In the genomic region with DNA sequence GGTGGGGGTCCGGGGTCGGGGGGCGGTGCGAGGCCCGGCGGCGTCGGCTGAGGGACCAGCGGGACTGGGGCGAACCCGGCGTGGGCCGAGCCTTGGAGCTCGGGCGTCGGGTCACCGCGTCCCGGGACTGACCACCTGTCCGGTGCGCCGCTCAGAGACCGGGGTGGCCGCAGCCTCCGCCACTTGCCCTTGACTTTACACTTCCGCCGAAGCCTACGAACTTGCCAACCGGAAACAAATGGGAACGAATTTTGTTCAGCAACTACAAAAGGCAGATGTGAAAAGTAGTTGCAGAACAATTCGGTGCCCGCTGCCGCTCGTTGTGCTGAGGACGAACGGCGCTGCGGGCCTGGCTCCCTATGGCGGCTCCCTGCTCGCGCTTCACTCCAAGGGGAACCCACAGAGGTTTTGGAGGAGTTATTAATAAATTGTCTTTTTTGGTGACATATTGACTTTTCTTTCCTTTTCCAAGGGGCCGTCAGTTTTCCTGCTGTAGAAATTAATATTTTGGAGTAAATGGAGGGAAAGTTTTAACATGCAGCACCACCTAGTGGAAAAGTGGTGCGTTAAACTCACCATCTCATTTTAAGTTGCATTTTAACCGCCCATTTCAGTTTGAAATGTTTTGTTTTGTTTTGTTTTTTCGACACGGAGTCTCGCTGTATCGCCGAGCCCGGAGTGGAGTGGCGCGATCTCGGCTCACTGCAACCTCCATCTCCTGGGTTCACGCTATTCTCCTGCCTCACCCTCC, we compare ENCODE assay signal across 8 cellular contexts. TPM values are rescaled to one million over a fixed set of nuclear protein-coding genes. Genes with fewer than 3 reads are reported as not detected.
DNase-seq lines count a peak whose midpoint lies in the region; ATAC-seq and TF ChIP-seq lines count a peak whose summit lies in the region.

No MANE protein-coding gene starts in this region.

- H3K4ac ChIP-seq in neuronal stem cell (ENCODE audit: low read length), result no peak overlapping the region

- WGBS in neuronal stem cell (ENCODE audit: extremely low coverage in 2 of 2, insufficient read length in 2 of 2, insufficient replicate concordance in 1 of 2), 2 donors, result no CpG with 5 or more reads among the region's 54 CpGs
- under 1% methylated on average over 30 of the region's 54 CpGs for WGBS in suprapubic skin

- H2BK120ac ChIP-seq in neuronal stem cell (ENCODE audit: low read depth, low read length), result no peak overlapping the region

- peak overlapping the region; percentile 17 for H3K18ac ChIP-seq in neuronal stem cell (ENCODE audit: low read length)

- H3K9me3 ChIP-seq in neuronal stem cell (replicated peaks in 1 of 2; ENCODE audit: control insufficient read depth in 2 of 2, insufficient read depth in 1 of 2, low read depth in 1 of 2, low read length in 2 of 2), result no peaks in the 10 kb centered on the region
- H3K9me3 ChIP-seq in suprapubic skin, result no peaks in the 10 kb centered on the region

- H3K4me3 ChIP-seq in foreskin fibroblast (ENCODE audit: low read depth in 1 of 2, low read length in 2 of 2) (peak overlapping the region; percentile 74 to 86), neuronal stem cell (ENCODE audit: low read length in 2 of 2) (peak overlapping the region; percentile 75 to 91), suprapubic skin (peak overlapping the region; percentile 89)

- H3K79me1 ChIP-seq in neuronal stem cell (ENCODE audit: low read depth, low read length), result no peaks in the 10 kb centered on the region

- peak overlapping the region; percentile 100 for H2AFZ ChIP-seq in neuronal stem cell (ENCODE audit: low read length)

- H3K27me3 Mint-ChIP-seq in IgD-negative memory B cell, result no peaks in the 10 kb centered on the region

- POLR2A ChIA-PET in RWPE1 (lab: Yijun Ruan, JAX; ENCODE audit: low non-redundant PET), result interaction anchor here (0.5 to 1.6 kb wide), 6 partner anchors 20 to 1060 kb away, joined by 3 to 5 read pairs (median 4); partner anchors contain the start of genes C5orf24 and TXNDC15

- no peak overlapping the region for H2BK5ac ChIP-seq in neuronal stem cell (ENCODE audit: low read length)

- ATAC-seq in GM21526 (IDR thresholded peaks at IDR 0.05; ENCODE audit: low FRiP score, unreplicated experiment), result peak; percentile 29

- H3K27me3 ChIP-seq in neuronal stem cell (ENCODE audit: control insufficient read depth in 3 of 3, insufficient read depth in 3 of 3, low read depth in 1 of 3, low read length in 3 of 3), result no peaks in the 10 kb centered on the region
- no peaks in the 10 kb centered on the region for H3K27me3 ChIP-seq in suprapubic skin

- peak overlapping the region; percentile 91 for H3K4me2 ChIP-seq in neuronal stem cell (ENCODE audit: insufficient read depth, low read length, poor library complexity, severe bottlenecking)

- H2BK15ac ChIP-seq in neuronal stem cell (ENCODE audit: low read length), result no peak overlapping the region

- peak overlapping the region; percentile 94 to 97 (median 94) for H3K4me3 Mint-ChIP-seq in IgD-negative memory B cell

- H3K27ac Mint-ChIP-seq in IgD-negative memory B cell, result peak overlapping the region; percentile 91 to 99 (median 97)

- H4K8ac ChIP-seq in neuronal stem cell (ENCODE audit: low read depth, low read length), result no peak overlapping the region

- H3K9ac ChIP-seq in neuronal stem cell (ENCODE audit: low read depth, low read length, poor library complexity), result no peak overlapping the region

- peaks cover 15 to 27% (median 18%) of the 10 kb centered on the region in 3 donors for H3K4me1 Mint-ChIP-seq in IgD-negative memory B cell

- no peak overlapping the region for H2AK5ac ChIP-seq in neuronal stem cell (ENCODE audit: low read depth, low read length)

- H3K14ac ChIP-seq in neuronal stem cell (ENCODE audit: low read length), result no peak overlapping the region

- CTCF ChIA-PET in RWPE1 (lab: Yijun Ruan, JAX), result interaction anchor here (0.6 to 2.5 kb wide), 21 partner anchors 10 to 697 kb away, joined by 3 to 9 read pairs (median 4); no protein-coding TSS in a partner anchor

- TF ChIP-seq POLR2A in suprapubic skin (IDR thresholded peaks at IDR 0.05), result no peak

- H3K4me1 ChIP-seq in neuronal stem cell (ENCODE audit: control insufficient read depth in 2 of 2, insufficient read depth in 1 of 2, low read depth in 1 of 2, low read length in 2 of 2) (peaks cover 0 to 2% of the 10 kb centered on the region in 2 donors), suprapubic skin (peaks cover 10% of the 10 kb centered on the region)

- peaks cover 0 to 24% of the 10 kb centered on the region in 2 donors for H3K36me3 ChIP-seq in neuronal stem cell (replicated peaks in 1 of 2; ENCODE audit: control insufficient read depth in 2 of 2, insufficient read depth in 2 of 2, low read length in 2 of 2)
- peaks cover 14% of the 10 kb centered on the region for H3K36me3 ChIP-seq in suprapubic skin

- no peak for TF ChIP-seq EP300 in suprapubic skin (IDR thresholded peaks at IDR 0.05)

- H3K9me3 Mint-ChIP-seq in IgD-negative memory B cell, result no peaks in the 10 kb centered on the region

- H2BK12ac ChIP-seq in neuronal stem cell (ENCODE audit: low read length), result no peak overlapping the region

- peak overlapping the region; percentile 96 for H3K23ac ChIP-seq in neuronal stem cell (ENCODE audit: low read depth, low read length, poor library complexity)

- DNase-seq in DMS53 (lab: John Stamatoyannopoulos, UW), result peak; percentile 88
- peak; percentile 65 for DNase-seq in RWPE1 (ENCODE audit: low spot score)
- peak; percentile 57 for DNase-seq in activated effector memory CD4-positive, alpha-beta T cell treated with Interleukin-2 at 50 U/mL for 16 hours
- DNase-seq in foreskin fibroblast, result peak; percentile 53 to 83
- DNase-seq in neuronal stem cell (ENCODE audit: low spot score), result peak; percentile 36
- DNase-seq in suprapubic skin (ENCODE audit: low spot score in 2 of 2), result peak; percentile 68 to 79

- H4K91ac ChIP-seq in neuronal stem cell (ENCODE audit: low read depth, low read length, poor library complexity), result no peak overlapping the region

- no peaks in the 10 kb centered on the region for H3K36me3 Mint-ChIP-seq in IgD-negative memory B cell

- TF ChIP-seq CTCF in RWPE1 (conservative IDR thresholded peaks at IDR 0.05; ENCODE audit: low read depth) (peak; percentile 90), foreskin fibroblast (IDR thresholded peaks at IDR 0.05; ENCODE audit: low read depth, low read length) (peak; percentile 59), suprapubic skin (IDR thresholded peaks at IDR 0.05) (peak; percentile 48 to 54)

- peak overlapping the region; percentile 100 for H3K27ac ChIP-seq in RWPE1
- H3K27ac ChIP-seq in neuronal stem cell (replicated peaks; ENCODE audit: low read length), result no peak overlapping the region
- H3K27ac ChIP-seq in suprapubic skin, result peak overlapping the region; percentile 99

RNA-seq across cellular contexts. Expression of gene PCBD2, which starts 0.5 kb away (rescaled TPM):
- polyA plus RNA-seq in IgD-negative memory B cell, result 13.9 TPM
- 1.2 TPM for polyA plus RNA-seq in neuronal stem cell (2013, experiment 1 of 2)
- 1.1 TPM for polyA plus RNA-seq in neuronal stem cell (2013, experiment 2 of 2)
- total RNA-seq in suprapubic skin, result 10 to 100 TPM in 1 of 4 donors, 1 to 10 TPM in 3; 8.2 to 13.4 (median 9.1) TPM

RNA-seq across cellular contexts. Expression of gene TXNDC15, which starts 31.2 kb away (rescaled TPM):
- 14.2 TPM for polyA plus RNA-seq in IgD-negative memory B cell
- polyA plus RNA-seq in neuronal stem cell (2013, experiment 1 of 2), result 37.5 TPM
- 34.9 TPM for polyA plus RNA-seq in neuronal stem cell (2013, experiment 2 of 2)
- total RNA-seq in suprapubic skin, result 10 to 100 TPM; 31.9 to 74.4 (median 37.8) TPM

RNA-seq across cellular contexts. Expression of gene C5orf24, which starts 59.7 kb away (rescaled TPM):
- 9.4 TPM for polyA plus RNA-seq in IgD-negative memory B cell
- polyA plus RNA-seq in neuronal stem cell (2013, experiment 1 of 2), result 35.1 TPM
- polyA plus RNA-seq in neuronal stem cell (2013, experiment 2 of 2), result 35.4 TPM
- 10 to 100 TPM; 32.2 to 47.3 (median 38.0) TPM for total RNA-seq in suprapubic skin

Comparison
In these comparisons a context has a peak if more than half of its experiments do, and no peak if none do; other contexts are left out.
1. DNase-seq: peak in every context shown above with its lines; median percentile 88 in DMS53; 74 in suprapubic skin; 68 in foreskin fibroblast; 65 in RWPE1; 57 in activated effector memory CD4-positive, alpha-beta T cell treated with Interleukin-2 at 50 U/mL for 16 hours; 36 in neuronal stem cell.